9 cellular contexts compared by ENCODE assay signal in genomic region chr9:127927457-127928231, GRCh38. TPM values are rescaled to one million over a fixed set of nuclear protein-coding genes. Genes with fewer than 3 reads are reported as not detected.
DNase-seq lines count a peak whose midpoint lies in the region; ATAC-seq and TF ChIP-seq lines count a peak whose summit lies in the region.
"Had no signal": no experiment of that assay in that cellular context is flagged by ENCODE, and none has a peak within 500 bp of the region (broad histone marks: within the 10 kb centered on the region; RNA-seq: fewer than 3 reads in every experiment).

No MANE protein-coding gene starts in this region.

- no peak overlapping the region for H3K4me2 ChIP-seq in DND-41 (ENCODE audit: insufficient read depth, low read length)

- H2AFZ ChIP-seq in DND-41 (ENCODE audit: low read depth, low read length) = no peak overlapping the region

- DNase-seq in DND-41 = no peak
- DNase-seq in RPMI8226 = peak; percentile 96
- DNase-seq in activated naive CD8-positive, alpha-beta T cell treated with anti-CD3 and anti-CD28 coated beads, Interleukin-2, amount 50 U/mL, for 24 hours = peak; percentile 58
- peak; percentile 74 for DNase-seq in lung (ENCODE audit: low spot score)

- H3K27me3 Mint-ChIP-seq in activated naive CD8-positive, alpha-beta T cell treated with anti-CD3 and anti-CD28 coated beads, Interleukin-2, amount 50 U/mL, for 24 hours = peaks cover 21% of the 10 kb centered on the region
- H3K27me3 Mint-ChIP-seq in stimulated activated naive CD8-positive, alpha-beta T cell treated with anti-CD3 and anti-CD28 coated beads, Interleukin-15, Interleukin-2, amounts not matched to agents 100 ng/mL and 50 ng/mL, for 24 hours = peaks cover 15% of the 10 kb centered on the region

- 0 out of 3 replicates have a peak, but pooled peaks have one; percentile 4 for ATAC-seq in DND-41 (ENCODE audit: insufficient read depth, low read depth)
- ATAC-seq in activated naive CD8-positive, alpha-beta T cell treated with anti-CD3 and anti-CD28 coated beads, Interleukin-2, amount 50 U/mL, for 24 hours = no peak
- ATAC-seq in lung (ENCODE audit: insufficient read depth, low FRiP score) = peak; percentile 9
- ATAC-seq in GM21528 (IDR thresholded peaks at IDR 0.05; ENCODE audit: low FRiP score, unreplicated experiment) = no peak
- no peak for ATAC-seq in GM18867 (IDR thresholded peaks at IDR 0.05; ENCODE audit: unreplicated experiment)
- no peak for ATAC-seq in GM18505 (IDR thresholded peaks at IDR 0.05; ENCODE audit: unreplicated experiment)

- H3K79me2 ChIP-seq in DND-41 (ENCODE audit: insufficient read depth, low read length) = no peaks in the 10 kb centered on the region

- H3K27ac ChIP-seq in DND-41 (ENCODE audit: low read length) (no peak overlapping the region), lung (ENCODE audit: low read depth in 1 of 2, low read length in 1 of 2) (no peak overlapping the region)

- peaks cover 22% of the 10 kb centered on the region for H3K4me1 Mint-ChIP-seq in activated naive CD8-positive, alpha-beta T cell treated with anti-CD3 and anti-CD28 coated beads, Interleukin-2, amount 50 U/mL, for 24 hours
- peaks cover 26% of the 10 kb centered on the region for H3K4me1 Mint-ChIP-seq in stimulated activated naive CD8-positive, alpha-beta T cell treated with anti-CD3 and anti-CD28 coated beads, Interleukin-15, Interleukin-2, amounts not matched to agents 100 ng/mL and 50 ng/mL, for 24 hours (ENCODE audit: low read depth)

- H3K9me3 ChIP-seq in DND-41 (ENCODE audit: insufficient read depth, low read length, severe bottlenecking) = no peaks in the 10 kb centered on the region
- H3K9me3 ChIP-seq in lung (ENCODE audit: control insufficient read depth in 2 of 2, insufficient read depth in 1 of 2, low read length in 1 of 2) = no peaks in the 10 kb centered on the region
- H3K9me3 ChIP-seq: HAP-1 had no signal

- no peak overlapping the region for H3K9ac ChIP-seq in DND-41 (ENCODE audit: low read depth, low read length)

- H3K9me3 Mint-ChIP-seq in activated naive CD8-positive, alpha-beta T cell treated with anti-CD3 and anti-CD28 coated beads, Interleukin-2, amount 50 U/mL, for 24 hours = no peaks in the 10 kb centered on the region
- H3K9me3 Mint-ChIP-seq in stimulated activated naive CD8-positive, alpha-beta T cell treated with anti-CD3 and anti-CD28 coated beads, Interleukin-15, Interleukin-2, amounts not matched to agents 100 ng/mL and 50 ng/mL, for 24 hours = no peaks in the 10 kb centered on the region

- H3K4me3 ChIP-seq in DND-41 (ENCODE audit: low read depth in 1 of 2, low read length in 2 of 2) (no peak overlapping the region), lung (no peak overlapping the region)
- H3K4me3 ChIP-seq: HAP-1 had no signal

- WGBS in lung, 2 donors = 3 to 8% methylated on average over 41 to 48 of the region's 48 CpGs

- H3K36me3 ChIP-seq in DND-41 (ENCODE audit: insufficient read depth, low read length) (no peaks in the 10 kb centered on the region), lung (ENCODE audit: control insufficient read depth in 2 of 2, insufficient read depth in 2 of 2, low read length in 2 of 2) (no peaks in the 10 kb centered on the region)
- H3K36me3 ChIP-seq: HAP-1 had no signal

- no peaks in the 10 kb centered on the region for H3K36me3 Mint-ChIP-seq in activated naive CD8-positive, alpha-beta T cell treated with anti-CD3 and anti-CD28 coated beads, Interleukin-2, amount 50 U/mL, for 24 hours (ENCODE audit: low read depth)
- no peaks in the 10 kb centered on the region for H3K36me3 Mint-ChIP-seq in stimulated activated naive CD8-positive, alpha-beta T cell treated with anti-CD3 and anti-CD28 coated beads, Interleukin-15, Interleukin-2, amounts not matched to agents 100 ng/mL and 50 ng/mL, for 24 hours (ENCODE audit: low read depth)

- H3K4me1 ChIP-seq in DND-41 (ENCODE audit: insufficient read depth, low read length) (no peaks in the 10 kb centered on the region), lung (ENCODE audit: control insufficient read depth in 2 of 2, insufficient read depth in 2 of 2, low read length in 2 of 2) (peaks cover 0 to 11% of the 10 kb centered on the region in 2 donors)

- TF ChIP-seq CTCF in DND-41 (IDR thresholded peaks at IDR 0.05; ENCODE audit: borderline replicate concordance, extremely low read depth, low read length, poor library complexity, severe bottlenecking) (no peak), lung (IDR thresholded peaks at IDR 0.05; ENCODE audit: control extremely low read depth, extremely low read depth) (no peak)

- peak overlapping the region; percentile 69 for H3K4me3 Mint-ChIP-seq in activated naive CD8-positive, alpha-beta T cell treated with anti-CD3 and anti-CD28 coated beads, Interleukin-2, amount 50 U/mL, for 24 hours
- H3K4me3 Mint-ChIP-seq in stimulated activated naive CD8-positive, alpha-beta T cell treated with anti-CD3 and anti-CD28 coated beads, Interleukin-15, Interleukin-2, amounts not matched to agents 100 ng/mL and 50 ng/mL, for 24 hours = peak overlapping the region; percentile 70

- TF ChIP-seq POLR2A in GM18505 (IDR thresholded peaks at IDR 0.05; ENCODE audit: borderline replicate concordance, extremely low read depth, insufficient read depth, insufficient read length) = no peak

- no peaks in the 10 kb centered on the region for H3K27me3 ChIP-seq in DND-41 (ENCODE audit: insufficient read depth, low read length, poor library complexity)
- H3K27me3 ChIP-seq in lung (ENCODE audit: control insufficient read depth, insufficient read depth) = no peaks in the 10 kb centered on the region

- H4K20me1 ChIP-seq in DND-41 (ENCODE audit: insufficient read depth, low read length) = peaks cover 15% of the 10 kb centered on the region; the same call in 1 of the 2 replicates

- H3K27ac Mint-ChIP-seq in activated naive CD8-positive, alpha-beta T cell treated with anti-CD3 and anti-CD28 coated beads, Interleukin-2, amount 50 U/mL, for 24 hours = no peak overlapping the region
- no peak overlapping the region for H3K27ac Mint-ChIP-seq in stimulated activated naive CD8-positive, alpha-beta T cell treated with anti-CD3 and anti-CD28 coated beads, Interleukin-15, Interleukin-2, amounts not matched to agents 100 ng/mL and 50 ng/mL, for 24 hours

RNA-seq across cellular contexts. Expression of gene PIP5KL1, which starts 2.9 kb away (rescaled TPM):
- 1 to 10 TPM; 4.9 to 9.0 TPM for total RNA-seq in lung
- polyA plus RNA-seq in lung = 1 to 10 TPM; 2.0 to 4.9 TPM

RNA-seq across cellular contexts. Expression of gene DPM2, which starts 10.0 kb away (rescaled TPM):
- 10 to 100 TPM; 20.5 to 51.3 TPM for total RNA-seq in lung
- 10 to 100 TPM; 50.8 to 51.1 TPM for polyA plus RNA-seq in lung

RNA-seq across cellular contexts. Expression of gene ST6GALNAC4, which starts 10.8 kb away (rescaled TPM):
- total RNA-seq in lung = 10 to 100 TPM; 42.7 to 96.2 TPM
- polyA plus RNA-seq in lung = 10 to 100 TPM; 24.6 to 67.3 TPM

RNA-seq across cellular contexts. Expression of gene ST6GALNAC6, which starts 28.2 kb away (rescaled TPM):
- total RNA-seq in lung = 10 to 100 TPM; 28.3 to 51.9 TPM
- polyA plus RNA-seq in lung = 10 to 100 TPM; 45.3 to 59.8 TPM

RNA-seq across cellular contexts. Expression of gene AK1, which starts 50.2 kb away (rescaled TPM):
- total RNA-seq in lung = 100 to 1,000 TPM in 1 of 2 donors, 10 to 100 TPM in 1; 72.3 to 154 TPM
- polyA plus RNA-seq in lung = 100 to 1,000 TPM in 1 of 2 donors, 10 to 100 TPM in 1; 63.8 to 386 TPM

Comparison
In these comparisons a context has a peak if more than half of its experiments do, and no peak if none do; other contexts are left out.
1. ATAC-seq: peak in DND-41 (single experiment) and lung (single experiment); none in activated naive CD8-positive, alpha-beta T cell treated with anti-CD3 and anti-CD28 coated beads, Interleukin-2, amount 50 U/mL, for 24 hours (single experiment), GM21528 (single experiment), GM18867 (single experiment) and GM18505 (single experiment).